21 cellular contexts compared by ENCODE assay signal in genomic region chr5:167280111-167280510, GRCh38.
DNase-seq lines count a peak whose midpoint lies in the region; TF ChIP-seq lines count a peak whose summit lies in the region.
"Had no signal": no experiment of that assay in that cellular context is flagged by ENCODE, and none has a peak within 500 bp of the region (broad histone marks: within the 10 kb centered on the region; RNA-seq: fewer than 3 reads in every experiment).

No MANE protein-coding gene starts in this region.

- H3K36me3 ChIP-seq in A673 (ENCODE audit: insufficient read depth, low read length, poor library complexity, severe bottlenecking) (no peaks in the 10 kb centered on the region), SK-N-MC (ENCODE audit: insufficient read depth, low read length) (no peaks in the 10 kb centered on the region), endodermal cell (ENCODE audit: control insufficient read depth, insufficient read depth, low read length) (no peaks in the 10 kb centered on the region), H7 (replicated peaks; ENCODE audit: control insufficient read depth, insufficient read depth, low read length) (no peaks in the 10 kb centered on the region)
- H3K36me3 ChIP-seq: BE2C; BLaER1 treated with 17β-estradiol and CSF1 and Interleukin-3, amounts not matched to agents 10 nM and 100 nM had no signal

- intact Hi-C loops in A673 (cut with micrococcal nuclease; ENCODE audit: unreplicated experiment) = no loop called here

- H3K27me3 ChIP-seq in A673 (replicated peaks; ENCODE audit: insufficient read depth, low read depth, low read length, poor library complexity) = no peaks in the 10 kb centered on the region
- H3K27me3 ChIP-seq in endodermal cell (ENCODE audit: control insufficient read depth, insufficient read depth, low read length, poor library complexity, severe bottlenecking) = no peaks in the 10 kb centered on the region
- H3K27me3 ChIP-seq in H7 (ENCODE audit: control insufficient read depth, insufficient read depth, low read length) = no peaks in the 10 kb centered on the region
- H3K27me3 ChIP-seq: BE2C; BLaER1 treated with 17β-estradiol and CSF1 and Interleukin-3, amounts not matched to agents 10 nM and 100 nM had no signal

- H3K9me3 ChIP-seq in A673 (ENCODE audit: low read depth, low read length, poor library complexity, severe bottlenecking) = no peaks in the 10 kb centered on the region
- no peaks in the 10 kb centered on the region for H3K9me3 ChIP-seq in SK-N-MC (ENCODE audit: low read depth, low read length)
- H3K9me3 ChIP-seq in endodermal cell (ENCODE audit: control insufficient read depth, low read length) = no peaks in the 10 kb centered on the region
- H3K9me3 ChIP-seq: BE2C, Caco-2 had no signal

- WGBS in endodermal cell (ENCODE audit: insufficient coverage in 1 of 2, insufficient read length in 1 of 2), 2 experiments = 92 to 100% methylated on average over 1 to 3 of the region's 3 CpGs

- H3K4me3 Mint-ChIP-seq in endodermal cell = no peak overlapping the region
- H3K4me3 Mint-ChIP-seq: CD14-positive monocyte; CD4-positive, alpha-beta T cell; H9 had no signal

- POLR2A ChIA-PET in A673 (lab: Charles Lee; ENCODE audit: low non-redundant PET) = no interaction called here

- H3K4me3 ChIP-seq in A673 (ENCODE audit: low read depth, low read length, poor library complexity, severe bottlenecking) (no peak overlapping the region), SK-N-MC (peak overlapping the region; percentile 63), endodermal cell (ENCODE audit: low read length) (no peak overlapping the region), H7 (ENCODE audit: insufficient read depth, low read depth, low read length) (no peak overlapping the region)
- H3K4me3 ChIP-seq: BLaER1 treated with 17β-estradiol and CSF1 and Interleukin-3, amounts not matched to agents 10 nM and 100 nM; GM23248 had no signal

- H3K27ac ChIP-seq in A673 (ENCODE audit: low read depth, low read length, poor library complexity, severe bottlenecking) (no peak overlapping the region), SK-N-MC (peak overlapping the region; percentile 84), endodermal cell (ENCODE audit: low read depth, low read length) (no peak overlapping the region)
- H3K27ac ChIP-seq: 22Rv1; BLaER1 treated with 17β-estradiol and CSF1 and Interleukin-3, amounts not matched to agents 10 nM and 100 nM; GM23248 had no signal

- H3K4me1 ChIP-seq in A673 (ENCODE audit: insufficient read depth, low read length, poor library complexity, severe bottlenecking) (peaks cover 12% of the 10 kb centered on the region), endodermal cell (ENCODE audit: control insufficient read depth, insufficient read depth, low read length) (peaks cover 3% of the 10 kb centered on the region)
- H3K4me1 ChIP-seq: BE2C; BLaER1 treated with 17β-estradiol and CSF1 and Interleukin-3, amounts not matched to agents 10 nM and 100 nM; Caco-2 had no signal

- BruUV-seq in A673 (replicated peaks; lab: Mats Ljungman, UMichigan) = no TSS peak

- H3K4me1 Mint-ChIP-seq in endodermal cell = peaks cover 6% of the 10 kb centered on the region
- H3K4me1 Mint-ChIP-seq: CD14-positive monocyte had no signal

- CTCF ChIA-PET in A673 (lab: Charles Lee) = no interaction called here

- H3K9ac ChIP-seq in SK-N-MC (ENCODE audit: insufficient read length) (peak overlapping the region; percentile 46), endodermal cell (ENCODE audit: extremely low read depth, low read length, poor library complexity, severe bottlenecking) (no peak overlapping the region)
- H3K9ac ChIP-seq: BLaER1 treated with 17β-estradiol and CSF1 and Interleukin-3, amounts not matched to agents 10 nM and 100 nM; GM23248 had no signal

- H3K9me3 Mint-ChIP-seq in endodermal cell = no peaks in the 10 kb centered on the region
- H3K9me3 Mint-ChIP-seq: H9 had no signal

- H3K27me3 Mint-ChIP-seq in endodermal cell (ENCODE audit: insufficient read depth) = no peaks in the 10 kb centered on the region
- H3K27me3 Mint-ChIP-seq: CD4-positive, alpha-beta T cell had no signal

- H3K27ac Mint-ChIP-seq in endodermal cell = no peak overlapping the region
- H3K27ac Mint-ChIP-seq: CD14-positive monocyte; CD4-positive, alpha-beta T cell; H9 had no signal

- no peaks in the 10 kb centered on the region for H3K36me3 Mint-ChIP-seq in endodermal cell (ENCODE audit: low read depth)
- H3K36me3 Mint-ChIP-seq: CD14-positive monocyte had no signal

- peak; percentile 51 for DNase-seq in A673 (ENCODE audit: low spot score)
- peak; percentile 60 for DNase-seq in HT1080 (ENCODE audit: low read depth)
- DNase-seq in SK-N-MC (ENCODE audit: low read depth, low spot score) = no peak
- peak; percentile 48 for DNase-seq in endodermal cell
- no peak for DNase-seq in mucosa of gallbladder (ENCODE audit: low spot score)
- DNase-seq in H7 = no peak
- DNase-seq in GM03348 (ENCODE audit: low spot score) = no peak
- no peak for DNase-seq in SIG-M5 (lab: John Stamatoyannopoulos, UW)
- DNase-seq: ACHN; AML-193; BE2C; Caco-2; CD4-positive, alpha-beta T cell; DMS153; DND-41; GF-D8; GM23248; H9 had no signal

- TF ChIP-seq CTCF in A673 (conservative IDR thresholded peaks at IDR 0.05; ENCODE audit: low read depth, low read length) (no peak), endodermal cell (conservative IDR thresholded peaks at IDR 0.05) (no peak)

Comparison
In these comparisons a context has a peak if more than half of its experiments do, and no peak if none do; other contexts are left out.
1. DNase-seq: peak in A673 (single experiment), HT1080 (single experiment) and endodermal cell (single experiment); none in SK-N-MC (single experiment), mucosa of gallbladder (single experiment), H7 (single experiment), GM03348 (single experiment) and SIG-M5 (single experiment).